Comparison of ENCODE assay signal across 33 cellular contexts in the genomic region with DNA sequence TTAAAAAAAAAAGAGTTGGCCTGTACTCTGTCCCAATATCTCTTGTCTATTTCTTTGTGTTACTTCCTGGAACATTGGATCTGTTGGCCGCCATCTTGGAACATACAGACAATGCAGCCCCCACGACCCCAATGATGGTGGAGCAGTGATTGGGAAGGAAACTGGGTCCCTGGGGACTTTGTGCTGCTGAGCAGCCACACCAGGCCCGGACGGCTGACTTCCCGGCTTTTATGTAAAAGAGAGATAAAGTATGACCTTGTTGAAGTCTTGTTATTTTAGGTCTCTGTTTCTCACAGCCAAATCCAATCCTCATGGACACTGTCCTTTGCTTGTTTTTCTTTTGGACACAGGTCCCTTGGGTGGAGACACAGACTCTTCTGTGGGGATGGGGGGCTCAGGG.
"Had no signal": no experiment of that assay in that cellular context is flagged by ENCODE, and none has a peak within 500 bp of the region (broad histone marks: within the 10 kb centered on the region; RNA-seq: fewer than 3 reads in every experiment).

No MANE protein-coding gene starts in this region.

- H3K27me3 ChIP-seq: adrenal gland, ascending aorta, body of pancreas, brain microvascular endothelial cell, cardiac muscle cell had no signal

- H3K27ac ChIP-seq: adrenal gland, ascending aorta, body of pancreas, brain microvascular endothelial cell, breast epithelium, cardiac muscle cell had no signal

- DNase-seq: activated effector memory CD4-positive, alpha-beta T cell treated with anti-CD3 and anti-CD28 coated beads, Interleukin-2, amount 50 U/mL, for 16 hours; activated effector memory CD4-positive, alpha-beta T cell treated with Interleukin-2 at 50 U/mL for 16 hours; activated gamma-delta T cell; activated gamma-delta T cell treated with Interleukin-2 at 50 U/mL for 16 hours; activated naive CD4-positive, alpha-beta T cell; activated naive CD4-positive, alpha-beta T cell treated with anti-CD3 and anti-CD28 coated beads for 36 hours; activated naive CD4-positive, alpha-beta T cell treated with anti-CD3 and anti-CD28 coated beads, Interleukin-2, amount 10 ng/mL, durations not matched to agents 7 days and 5 days; activated naive CD4-positive, alpha-beta T cell treated with anti-CD3 and anti-CD28 coated beads, Interleukin-2, amount 50 U/mL, for 16 hours; activated naive CD4-positive, alpha-beta T cell treated with Interleukin-2 at 50 U/mL for 16 hours; activated naive CD8-positive, alpha-beta T cell treated with anti-CD3 and anti-CD28 coated beads for 36 hours; activated naive CD8-positive, alpha-beta T cell treated with anti-CD3 and anti-CD28 coated beads, Interleukin-2, amount 10 ng/mL, durations not matched to agents 7 days and 5 days; activated naive CD8-positive, alpha-beta T cell treated with anti-CD3 and anti-CD28 coated beads, Interleukin-2, amount 50 U/mL, for 24 hours; activated T-cell treated with anti-CD3 and anti-CD28 coated beads for 4 hours; activated T-cell treated with anti-CD3 and anti-CD28 coated beads, Interleukin-2, amount 50 U/mL, for 1 hour; activated T-cell treated with anti-CD3 and anti-CD28 coated beads, Interleukin-2, amount 50 U/mL, for 24 hours; activated T-cell treated with anti-CD3 and anti-CD28 coated beads, Interleukin-2, amount 50 U/mL, for 4 hours; activated T-cell treated with anti-CD3 and anti-CD28 coated beads, Interleukin-2, amount 50 U/mL, for 48 hours; activated T-cell treated with anti-CD3 and anti-CD28 coated beads, Interleukin-2, amount 50 U/mL, for 72 hours; adrenal gland; amniotic stem cell; amygdala; anterior cingulate cortex; aorta; body of pancreas; brain microvascular endothelial cell; caudate nucleus; central memory CD4-positive, alpha-beta T cell; cerebellar nuclear complex had no signal

- H3K9me3 ChIP-seq: adrenal gland, ascending aorta, body of pancreas, breast epithelium had no signal

- H3K36me3 ChIP-seq: adrenal gland, ascending aorta, brain microvascular endothelial cell, breast epithelium, cardiac muscle cell had no signal

- H3K4me3 ChIP-seq: adrenal gland, ascending aorta, body of pancreas, breast epithelium, cardiac muscle cell had no signal

- H3K4me1 ChIP-seq: adrenal gland, ascending aorta, body of pancreas, breast epithelium had no signal

- ATAC-seq: activated naive CD4-positive, alpha-beta T cell treated with anti-CD3 and anti-CD28 coated beads, Interleukin-2, amount 50 U/mL, for 72 hours; activated naive CD8-positive, alpha-beta T cell treated with anti-CD3 and anti-CD28 coated beads, Interleukin-2, amount 50 U/mL, for 24 hours; activated T-cell treated with anti-CD3 and anti-CD28 coated beads, Interleukin-2, amount 50 U/mL, for 4 hours; activated T-cell treated with anti-CD3 and anti-CD28 coated beads, Interleukin-2, amount 50 U/mL, for 72 hours; activated T-helper 17 cell treated with anti-CD3 and anti-CD28 coated beads, Interleukin-2, amount 50 U/mL, for 72 hours; body of pancreas had no signal
